In genomic region chr4:154491731-154492249, GRCh38 we compare ENCODE assay signal across 9 cellular contexts. TPM values are rescaled to one million over a fixed set of nuclear protein-coding genes. Genes with fewer than 3 reads are reported as not detected.
DNase-seq lines count a peak whose midpoint lies in the region; ATAC-seq and TF ChIP-seq lines count a peak whose summit lies in the region.
"Had no signal": no experiment of that assay in that cellular context is flagged by ENCODE, and none has a peak within 500 bp of the region (broad histone marks: within the 10 kb centered on the region; RNA-seq: fewer than 3 reads in every experiment).

DCHS2 (minus strand) TSS chr4:154491799; CDS start chr4:154491355, 444 bp downstream.

- CTCF ChIA-PET in activated CD4-positive, alpha-beta memory T cell treated with anti-CD3 and anti-CD28 coated beads for 36 hours (lab: Charles Lee) = interaction anchor here (0.7 kb wide), 1 partner anchor 76 kb away, joined by 4 read pairs; no protein-coding TSS in a partner anchor

- H3K9me3 Mint-ChIP-seq in activated CD4-positive, alpha-beta memory T cell treated with anti-CD3 and anti-CD28 coated beads for 36 hours = no peaks in the 10 kb centered on the region

- no peaks in the 10 kb centered on the region for H3K36me3 ChIP-seq in GM06990 (ENCODE audit: control insufficient read depth, insufficient read depth, low read length)

- no peaks in the 10 kb centered on the region for H3K36me3 Mint-ChIP-seq in activated CD4-positive, alpha-beta memory T cell treated with anti-CD3 and anti-CD28 coated beads for 36 hours

- peak; percentile 29 for DNase-seq in GM06990 (ENCODE audit: extremely low read depth, insufficient read length)
- DNase-seq in activated CD4-positive, alpha-beta memory T cell treated with anti-CD3 and anti-CD28 coated beads for 36 hours = peak; percentile 28
- DNase-seq in head of caudate nucleus = peak in 38 of 42 donors; percentile 7 to 69 (median 44)
- DNase-seq in retinal pigment epithelial cell (ENCODE audit: low read depth) = no peak
- no peak for DNase-seq in epidermal melanocyte (ENCODE audit: insufficient read length, low spot score)

- ATAC-seq in GM19452 (IDR thresholded peaks at IDR 0.05; ENCODE audit: unreplicated experiment) (peak; percentile 59), HG03571 (IDR thresholded peaks at IDR 0.05; ENCODE audit: unreplicated experiment) (peak; percentile 47)
- no peak for ATAC-seq in activated CD4-positive, CD25-positive, alpha-beta regulatory T cell treated with anti-CD3 and anti-CD28 coated beads, Interleukin-2, amount 50 U/mL, for 24 hours

- H3K4me3 ChIP-seq in GM06990 (replicated peaks; ENCODE audit: low read depth, low read length) (peak within 1 kb of the TSS; percentile 37), retinal pigment epithelial cell (ENCODE audit: low read length) (peak within 1 kb of the TSS; percentile 42)

- intact Hi-C loops in activated CD4-positive, alpha-beta memory T cell treated with anti-CD3 and anti-CD28 coated beads for 36 hours (cut with micrococcal nuclease) = loop anchor here (2.0 kb wide), 1 partner anchor 701 kb away; no protein-coding TSS in a partner anchor
- intact Hi-C loops in head of caudate nucleus (cut with DNase I) = no loop called here

- H3K27me3 Mint-ChIP-seq in activated CD4-positive, alpha-beta memory T cell treated with anti-CD3 and anti-CD28 coated beads for 36 hours = peaks cover 55% of the 10 kb centered on the region

- POLR2A ChIA-PET in activated CD4-positive, alpha-beta memory T cell treated with anti-CD3 and anti-CD28 coated beads for 36 hours (lab: Charles Lee) = no interaction called here

- H3K4me1 Mint-ChIP-seq in activated CD4-positive, alpha-beta memory T cell treated with anti-CD3 and anti-CD28 coated beads for 36 hours (ENCODE audit: low read depth) = peaks cover 17% of the 10 kb centered on the region

- no peaks in the 10 kb centered on the region for H3K27me3 ChIP-seq in GM06990 (replicated peaks; ENCODE audit: control insufficient read depth, insufficient read depth, low read length)

- no peak within 1 kb of the TSS for H3K27ac Mint-ChIP-seq in activated CD4-positive, alpha-beta memory T cell treated with anti-CD3 and anti-CD28 coated beads for 36 hours

- TF ChIP-seq CTCF in GM06990 (IDR thresholded peaks at IDR 0.05; ENCODE audit: insufficient read depth, low read length, poor library complexity, severe bottlenecking) = no peak
- no peak for TF ChIP-seq CTCF in retinal pigment epithelial cell (conservative IDR thresholded peaks at IDR 0.05; ENCODE audit: low read depth, low read length)

- H3K4me3 Mint-ChIP-seq in activated CD4-positive, alpha-beta memory T cell treated with anti-CD3 and anti-CD28 coated beads for 36 hours = peak within 1 kb of the TSS; percentile 63

RNA-seq across cellular contexts. Expression of gene DCHS2, which starts in this region (rescaled TPM):
- not detected for total RNA-seq in activated CD4-positive, alpha-beta memory T cell treated with anti-CD3 and anti-CD28 coated beads for 36 hours
- total RNA-seq: T-helper 2 cell treated with Interferon-gamma antibody and Interleukin-4, amounts not matched to agents 100 ng/mL and 5 ng/mL, for 36 hours had no signal

Comparison
In these comparisons a context has a peak if more than half of its experiments do, and no peak if none do; other contexts are left out.
1. Peak in DNase-seq in activated CD4-positive, alpha-beta memory T cell treated with anti-CD3 and anti-CD28 coated beads for 36 hours; RNA of the gene not detected or under 1 TPM.
2. DNase-seq: peak in GM06990 (single experiment) and head of caudate nucleus (38 of 42); none in retinal pigment epithelial cell (single experiment) and epidermal melanocyte (single experiment).
3. ATAC-seq: peak in GM19452 (single experiment) and HG03571 (single experiment); none in activated CD4-positive, CD25-positive, alpha-beta regulatory T cell treated with anti-CD3 and anti-CD28 coated beads, Interleukin-2, amount 50 U/mL, for 24 hours (0 of 2).